ENCODE assay signal across 1 cellular context in the genomic region with DNA sequence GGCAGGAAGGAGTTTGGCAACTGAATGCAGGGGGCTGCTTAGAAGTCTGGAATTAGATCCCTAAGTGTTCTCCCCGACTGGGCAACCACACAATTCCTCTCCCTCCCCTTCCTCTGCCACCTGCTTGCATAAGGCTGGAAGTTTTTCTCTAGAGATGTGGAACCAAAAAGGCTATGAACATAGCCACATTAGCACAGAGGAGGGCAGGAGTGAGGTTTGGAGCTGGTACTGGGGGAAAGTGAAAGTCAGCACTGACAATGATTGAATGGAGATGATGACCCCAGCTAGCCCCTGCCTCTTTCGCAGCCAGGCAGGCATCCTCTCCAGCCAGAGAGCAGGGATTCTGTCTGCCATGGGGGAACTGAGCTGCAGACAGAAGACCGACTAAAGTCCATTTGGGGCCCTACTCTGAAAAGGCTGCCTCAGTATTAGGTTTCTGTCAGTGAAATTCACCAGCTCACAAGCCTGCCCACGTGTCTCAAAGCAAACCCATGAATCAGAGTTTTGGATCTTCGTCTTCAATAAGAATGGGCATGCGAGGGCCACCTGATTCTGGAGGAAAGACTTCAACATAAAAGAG.
A peak's percentile ranks its signal among the peaks of the same experiment; 100 is the strongest.
TF ChIP-seq lines count a peak whose summit lies in the region.

No MANE protein-coding gene starts in this region.

TF ChIP-seq in HepG2, 621 proteins besides CTCF, POLR2A, EP300 and RAD21 (continued from another document and continues in another):
- TF ChIP-seq, protein P1, sequence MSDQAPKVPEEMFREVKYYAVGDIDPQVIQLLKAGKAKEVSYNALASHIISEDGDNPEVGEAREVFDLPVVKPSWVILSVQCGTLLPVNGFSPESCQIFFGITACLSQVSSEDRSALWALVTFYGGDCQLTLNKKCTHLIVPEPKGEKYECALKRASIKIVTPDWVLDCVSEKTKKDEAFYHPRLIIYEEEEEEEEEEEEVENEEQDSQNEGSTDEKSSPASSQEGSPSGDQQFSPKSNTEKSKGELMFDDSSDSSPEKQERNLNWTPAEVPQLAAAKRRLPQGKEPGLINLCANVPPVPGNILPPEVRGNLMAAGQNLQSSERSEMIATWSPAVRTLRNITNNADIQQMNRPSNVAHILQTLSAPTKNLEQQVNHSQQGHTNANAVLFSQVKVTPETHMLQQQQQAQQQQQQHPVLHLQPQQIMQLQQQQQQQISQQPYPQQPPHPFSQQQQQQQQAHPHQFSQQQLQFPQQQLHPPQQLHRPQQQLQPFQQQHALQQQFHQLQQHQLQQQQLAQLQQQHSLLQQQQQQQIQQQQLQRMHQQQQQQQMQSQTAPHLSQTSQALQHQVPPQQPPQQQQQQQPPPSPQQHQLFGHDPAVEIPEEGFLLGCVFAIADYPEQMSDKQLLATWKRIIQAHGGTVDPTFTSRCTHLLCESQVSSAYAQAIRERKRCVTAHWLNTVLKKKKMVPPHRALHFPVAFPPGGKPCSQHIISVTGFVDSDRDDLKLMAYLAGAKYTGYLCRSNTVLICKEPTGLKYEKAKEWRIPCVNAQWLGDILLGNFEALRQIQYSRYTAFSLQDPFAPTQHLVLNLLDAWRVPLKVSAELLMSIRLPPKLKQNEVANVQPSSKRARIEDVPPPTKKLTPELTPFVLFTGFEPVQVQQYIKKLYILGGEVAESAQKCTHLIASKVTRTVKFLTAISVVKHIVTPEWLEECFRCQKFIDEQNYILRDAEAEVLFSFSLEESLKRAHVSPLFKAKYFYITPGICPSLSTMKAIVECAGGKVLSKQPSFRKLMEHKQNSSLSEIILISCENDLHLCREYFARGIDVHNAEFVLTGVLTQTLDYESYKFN (CRISPR knock-in tag; conservative IDR thresholded peaks at IDR 0.05) = peak; percentile 97
- TF ChIP-seq ZNF121 (CRISPR knock-in tag; IDR thresholded peaks at IDR 0.05) (no peak), MYNN (CRISPR knock-in tag; IDR thresholded peaks at IDR 0.05; ENCODE audit: low read depth) (no peak), EZH2 (conservative IDR thresholded peaks at IDR 0.05; ENCODE audit: low read depth, low read length) (no peak), CCDC6 (CRISPR knock-in tag; IDR thresholded peaks at IDR 0.05) (0 out of 2 replicates have a peak, but pooled peaks have one; percentile 59), ZNF335 (CRISPR knock-in tag; IDR thresholded peaks at IDR 0.05) (no peak), ZNF343 (CRISPR knock-in tag; IDR thresholded peaks at IDR 0.05) (no peak), CBX5 (CRISPR knock-in tag; IDR thresholded peaks at IDR 0.05; ENCODE audit: borderline replicate concordance) (peak; percentile 75; the same call in 1 of the 2 replicates), ZNF34 (CRISPR knock-in tag; IDR thresholded peaks at IDR 0.05; ENCODE audit: borderline replicate concordance) (peak; percentile 42; the same call in 1 of the 2 replicates), RBFOX2 (IDR thresholded peaks at IDR 0.05; ENCODE audit: low read depth, low read length) (no peak), POGZ (CRISPR knock-in tag; IDR thresholded peaks at IDR 0.05) (peak; percentile 87), PTBP1 (IDR thresholded peaks at IDR 0.05; ENCODE audit: low read depth, low read length, poor library complexity, severe bottlenecking) (no peak), RARG (CRISPR knock-in tag; IDR thresholded peaks at IDR 0.05; ENCODE audit: low read depth) (no peak), U2AF1 (optimal IDR thresholded peaks at IDR 0.05; ENCODE audit: low read depth, low read length) (no peak), HNRNPLL (IDR thresholded peaks at IDR 0.05; ENCODE audit: low read depth, low read length, poor library complexity, severe bottlenecking) (no peak), SP1 (IDR thresholded peaks at IDR 0.05) (no peak), SP1 (CRISPR knock-in tag; IDR thresholded peaks at IDR 0.05) (no peak), SMC3 (IDR thresholded peaks at IDR 0.05; ENCODE audit: low read length) (peak; percentile 60; the same call in 1 of the 2 replicates), LCORL (IDR thresholded peaks at IDR 0.05) (no peak), LCORL (CRISPR knock-in tag; IDR thresholded peaks at IDR 0.05) (peak; percentile 87), ZNF644 (CRISPR knock-in tag; IDR thresholded peaks at IDR 0.05; ENCODE audit: low read depth) (peak; percentile 92), RFX1 (IDR thresholded peaks at IDR 0.05) (no peak), CEBPB (IDR thresholded peaks at IDR 0.05; ENCODE audit: borderline replicate concordance, low read depth, low read length) (no peak), ESRRA (CRISPR knock-in tag; IDR thresholded peaks at IDR 0.05; ENCODE audit: low read depth) (peak; percentile 34; the same call in 1 of the 2 replicates), ZC3H4 (CRISPR knock-in tag; IDR thresholded peaks at IDR 0.05; ENCODE audit: borderline replicate concordance) (no peak), ZNF614 (CRISPR knock-in tag; IDR thresholded peaks at IDR 0.05; ENCODE audit: borderline replicate concordance) (peak; percentile 85; the same call in 1 of the 2 replicates), KDM3A (CRISPR knock-in tag; IDR thresholded peaks at IDR 0.05; ENCODE audit: low read depth) (0 out of 2 replicates have a peak, but pooled peaks have one; percentile 59), ZNF709 (CRISPR knock-in tag; IDR thresholded peaks at IDR 0.05) (no peak), NAIF1 (CRISPR knock-in tag; IDR thresholded peaks at IDR 0.05; ENCODE audit: borderline replicate concordance) (no peak), ZNF678 (CRISPR knock-in tag; IDR thresholded peaks at IDR 0.05) (no peak), ZNF768 (CRISPR knock-in tag; IDR thresholded peaks at IDR 0.05) (no peak), HES4 (CRISPR knock-in tag; IDR thresholded peaks at IDR 0.05; ENCODE audit: borderline replicate concordance) (no peak), SCMH1 (CRISPR knock-in tag; IDR thresholded peaks at IDR 0.05; ENCODE audit: borderline replicate concordance) (no peak)
- TF ChIP-seq, protein P2, sequence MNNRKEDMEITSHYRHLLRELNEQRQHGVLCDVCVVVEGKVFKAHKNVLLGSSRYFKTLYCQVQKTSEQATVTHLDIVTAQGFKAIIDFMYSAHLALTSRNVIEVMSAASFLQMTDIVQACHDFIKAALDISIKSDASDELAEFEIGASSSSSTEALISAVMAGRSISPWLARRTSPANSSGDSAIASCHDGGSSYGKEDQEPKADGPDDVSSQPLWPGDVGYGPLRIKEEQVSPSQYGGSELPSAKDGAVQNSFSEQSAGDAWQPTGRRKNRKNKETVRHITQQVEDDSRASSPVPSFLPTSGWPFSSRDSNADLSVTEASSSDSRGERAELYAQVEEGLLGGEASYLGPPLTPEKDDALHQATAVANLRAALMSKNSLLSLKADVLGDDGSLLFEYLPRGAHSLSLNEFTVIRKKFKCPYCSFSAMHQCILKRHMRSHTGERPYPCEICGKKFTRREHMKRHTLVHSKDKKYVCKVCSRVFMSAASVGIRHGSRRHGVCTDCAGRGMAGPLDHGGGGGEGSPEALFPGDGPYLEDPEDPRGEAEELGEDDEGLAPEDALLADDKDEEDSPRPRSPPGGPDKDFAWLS (CRISPR knock-in tag; IDR thresholded peaks at IDR 0.05; ENCODE audit: borderline replicate concordance) = no peak
- TF ChIP-seq, protein P3, sequence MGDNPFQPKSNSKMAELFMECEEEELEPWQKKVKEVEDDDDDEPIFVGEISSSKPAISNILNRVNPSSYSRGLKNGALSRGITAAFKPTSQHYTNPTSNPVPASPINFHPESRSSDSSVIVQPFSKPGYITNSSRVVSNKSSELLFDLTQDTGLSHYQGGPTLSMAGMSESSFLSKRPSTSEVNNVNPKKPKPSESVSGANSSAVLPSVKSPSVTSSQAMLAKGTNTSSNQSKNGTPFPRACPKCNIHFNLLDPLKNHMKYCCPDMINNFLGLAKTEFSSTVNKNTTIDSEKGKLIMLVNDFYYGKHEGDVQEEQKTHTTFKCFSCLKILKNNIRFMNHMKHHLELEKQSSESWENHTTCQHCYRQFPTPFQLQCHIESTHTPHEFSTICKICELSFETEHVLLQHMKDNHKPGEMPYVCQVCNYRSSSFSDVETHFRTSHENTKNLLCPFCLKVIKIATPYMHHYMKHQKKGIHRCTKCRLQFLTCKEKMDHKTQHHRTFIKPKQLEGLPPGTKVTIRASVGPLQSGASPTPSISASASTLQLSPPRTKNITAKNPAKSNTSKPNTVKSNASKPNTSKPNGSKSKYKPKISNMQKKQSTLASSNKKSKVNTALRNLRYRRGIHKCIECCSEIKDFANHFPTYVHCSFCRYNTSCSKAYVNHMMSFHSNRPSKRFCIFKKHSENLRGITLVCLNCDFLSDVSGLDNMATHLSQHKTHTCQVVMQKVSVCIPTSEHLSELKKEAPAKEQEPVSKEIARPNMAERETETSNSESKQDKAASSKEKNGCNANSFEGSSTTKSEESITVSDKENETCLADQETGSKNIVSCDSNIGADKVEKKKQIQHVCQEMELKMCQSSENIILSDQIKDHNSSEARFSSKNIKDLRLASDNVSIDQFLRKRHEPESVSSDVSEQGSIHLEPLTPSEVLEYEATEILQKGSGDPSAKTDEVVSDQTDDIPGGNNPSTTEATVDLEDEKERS (CRISPR knock-in tag; IDR thresholded peaks at IDR 0.05) = no peak
- TF ChIP-seq, protein P4, sequence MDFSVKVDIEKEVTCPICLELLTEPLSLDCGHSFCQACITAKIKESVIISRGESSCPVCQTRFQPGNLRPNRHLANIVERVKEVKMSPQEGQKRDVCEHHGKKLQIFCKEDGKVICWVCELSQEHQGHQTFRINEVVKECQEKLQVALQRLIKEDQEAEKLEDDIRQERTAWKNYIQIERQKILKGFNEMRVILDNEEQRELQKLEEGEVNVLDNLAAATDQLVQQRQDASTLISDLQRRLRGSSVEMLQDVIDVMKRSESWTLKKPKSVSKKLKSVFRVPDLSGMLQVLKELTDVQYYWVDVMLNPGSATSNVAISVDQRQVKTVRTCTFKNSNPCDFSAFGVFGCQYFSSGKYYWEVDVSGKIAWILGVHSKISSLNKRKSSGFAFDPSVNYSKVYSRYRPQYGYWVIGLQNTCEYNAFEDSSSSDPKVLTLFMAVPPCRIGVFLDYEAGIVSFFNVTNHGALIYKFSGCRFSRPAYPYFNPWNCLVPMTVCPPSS (IDR thresholded peaks at IDR 0.05) = no peak
- TF ChIP-seq, protein P5, sequence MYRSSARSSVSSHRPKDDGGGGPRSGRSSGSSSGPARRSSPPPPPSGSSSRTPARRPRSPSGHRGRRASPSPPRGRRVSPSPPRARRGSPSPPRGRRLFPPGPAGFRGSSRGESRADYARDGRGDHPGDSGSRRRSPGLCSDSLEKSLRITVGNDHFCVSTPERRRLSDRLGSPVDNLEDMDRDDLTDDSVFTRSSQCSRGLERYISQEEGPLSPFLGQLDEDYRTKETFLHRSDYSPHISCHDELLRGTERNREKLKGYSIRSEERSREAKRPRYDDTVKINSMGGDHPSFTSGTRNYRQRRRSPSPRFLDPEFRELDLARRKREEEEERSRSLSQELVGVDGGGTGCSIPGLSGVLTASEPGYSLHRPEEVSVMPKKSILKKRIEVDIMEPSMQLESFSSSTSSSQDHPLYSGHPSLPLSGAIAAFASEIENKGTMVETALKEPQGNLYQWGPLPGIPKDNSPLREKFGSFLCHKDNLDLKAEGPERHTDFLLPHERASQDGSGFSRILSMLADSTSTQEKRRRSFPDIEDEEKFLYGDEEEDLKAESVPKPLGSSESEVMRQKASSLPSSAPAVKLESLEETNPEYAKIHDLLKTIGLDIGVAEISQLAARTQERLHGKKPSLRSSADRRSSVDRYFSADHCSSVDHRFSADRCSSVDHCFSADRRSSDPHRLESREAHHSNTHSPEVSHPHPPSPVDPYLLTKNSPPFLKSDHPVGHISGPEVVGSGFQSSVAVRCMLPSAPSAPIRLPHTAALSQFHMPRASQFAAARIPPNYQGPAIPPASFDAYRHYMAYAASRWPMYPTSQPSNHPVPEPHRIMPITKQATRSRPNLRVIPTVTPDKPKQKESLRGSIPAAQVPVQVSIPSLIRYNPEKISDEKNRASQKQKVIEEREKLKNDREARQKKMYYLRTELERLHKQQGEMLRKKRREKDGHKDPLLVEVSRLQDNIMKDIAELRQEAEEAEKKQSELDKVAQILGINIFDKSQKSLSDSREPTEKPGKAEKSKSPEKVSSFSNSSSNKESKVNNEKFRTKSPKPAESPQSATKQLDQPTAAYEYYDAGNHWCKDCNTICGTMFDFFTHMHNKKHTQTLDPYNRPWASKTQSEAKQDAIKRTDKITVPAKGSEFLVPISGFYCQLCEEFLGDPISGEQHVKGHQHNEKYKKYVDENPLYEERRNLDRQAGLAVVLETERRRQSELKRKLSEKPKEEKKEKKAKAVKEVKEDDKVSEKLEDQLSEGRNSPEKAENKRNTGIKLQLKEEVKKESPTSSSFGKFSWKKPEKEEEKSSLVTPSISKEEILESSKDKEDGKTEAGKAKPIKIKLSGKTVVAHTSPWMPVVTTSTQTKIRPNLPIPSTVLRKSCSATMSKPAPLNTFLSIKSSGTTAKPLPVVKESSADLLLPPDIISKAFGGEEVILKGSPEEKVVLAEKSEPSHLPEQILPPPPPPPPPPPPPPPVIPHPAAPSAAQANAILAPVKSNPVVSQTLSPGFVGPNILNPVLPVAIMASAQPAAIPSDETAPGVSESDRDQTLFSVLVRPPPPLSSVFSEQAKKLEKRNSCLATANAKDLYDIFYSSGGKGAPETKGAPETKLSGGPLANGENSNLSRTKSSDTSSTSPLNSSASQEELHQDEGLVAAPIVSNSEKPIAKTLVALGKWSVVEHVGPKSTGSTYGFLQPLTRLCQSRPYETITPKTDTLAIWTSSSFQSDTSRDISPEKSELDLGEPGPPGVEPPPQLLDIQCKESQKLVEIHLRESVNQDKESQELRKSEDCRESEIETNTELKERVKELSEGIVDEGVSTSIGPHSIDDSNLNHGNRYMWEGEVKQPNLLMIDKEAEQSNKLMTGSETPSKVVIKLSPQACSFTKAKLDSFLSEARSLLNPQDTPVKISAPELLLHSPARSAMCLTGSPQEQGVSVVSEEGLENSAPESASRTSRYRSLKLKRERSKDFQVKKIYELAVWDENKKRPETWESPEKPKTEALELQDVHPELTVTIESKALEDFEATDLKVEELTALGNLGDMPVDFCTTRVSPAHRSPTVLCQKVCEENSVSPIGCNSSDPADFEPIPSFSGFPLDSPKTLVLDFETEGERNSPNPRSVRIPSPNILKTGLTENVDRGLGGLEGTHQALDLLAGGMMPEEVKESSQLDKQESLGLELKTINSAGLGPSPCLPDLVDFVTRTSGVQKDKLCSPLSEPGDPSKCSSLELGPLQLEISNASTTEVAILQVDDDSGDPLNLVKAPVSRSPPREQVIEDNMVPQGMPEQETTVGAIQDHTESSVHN (CRISPR knock-in tag; IDR thresholded peaks at IDR 0.05) = no peak
- TF ChIP-seq, protein P6, sequence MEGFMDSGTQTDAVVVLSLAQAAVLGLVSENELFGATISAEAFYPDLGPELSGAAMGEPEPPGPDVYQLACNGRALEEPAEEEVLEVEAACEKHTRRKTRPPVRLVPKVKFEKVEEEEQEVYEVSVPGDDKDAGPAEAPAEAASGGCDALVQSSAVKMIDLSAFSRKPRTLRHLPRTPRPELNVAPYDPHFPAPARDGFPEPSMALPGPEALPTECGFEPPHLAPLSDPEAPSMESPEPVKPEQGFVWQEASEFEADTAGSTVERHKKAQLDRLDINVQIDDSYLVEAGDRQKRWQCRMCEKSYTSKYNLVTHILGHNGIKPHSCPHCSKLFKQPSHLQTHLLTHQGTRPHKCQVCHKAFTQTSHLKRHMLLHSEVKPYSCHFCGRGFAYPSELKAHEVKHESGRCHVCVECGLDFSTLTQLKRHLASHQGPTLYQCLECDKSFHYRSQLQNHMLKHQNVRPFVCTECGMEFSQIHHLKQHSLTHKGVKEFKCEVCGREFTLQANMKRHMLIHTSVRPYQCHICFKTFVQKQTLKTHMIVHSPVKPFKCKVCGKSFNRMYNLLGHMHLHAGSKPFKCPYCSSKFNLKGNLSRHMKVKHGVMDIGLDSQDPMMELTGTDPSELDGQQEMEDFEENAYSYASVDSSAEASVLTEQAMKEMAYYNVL (CRISPR knock-in tag; IDR thresholded peaks at IDR 0.05; ENCODE audit: borderline replicate concordance) = peak; percentile 84
- TF ChIP-seq, protein P7, sequence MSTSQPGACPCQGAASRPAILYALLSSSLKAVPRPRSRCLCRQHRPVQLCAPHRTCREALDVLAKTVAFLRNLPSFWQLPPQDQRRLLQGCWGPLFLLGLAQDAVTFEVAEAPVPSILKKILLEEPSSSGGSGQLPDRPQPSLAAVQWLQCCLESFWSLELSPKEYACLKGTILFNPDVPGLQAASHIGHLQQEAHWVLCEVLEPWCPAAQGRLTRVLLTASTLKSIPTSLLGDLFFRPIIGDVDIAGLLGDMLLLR (CRISPR knock-in tag; IDR thresholded peaks at IDR 0.05) = no peak
